In genomic region chr2:160286541-160286940, GRCh38 we compare ENCODE assay signal across 37 cellular contexts.
"Had no signal": no experiment of that assay in that cellular context is flagged by ENCODE, and none has a peak within 500 bp of the region (broad histone marks: within the 10 kb centered on the region; RNA-seq: fewer than 3 reads in every experiment).

No MANE protein-coding gene starts in this region.

- H3K27me3 Mint-ChIP-seq: activated naive CD4-positive, alpha-beta T cell treated with anti-CD3 and anti-CD28 coated beads, Interleukin-2, amount 50 U/mL, for 24 hours; activated T-cell treated with anti-CD3 and anti-CD28 coated beads, Interleukin-2, amount 50 U/mL, for 24 hours; central memory CD8-positive, alpha-beta T cell had no signal

- H3K4me3 ChIP-seq: cardiac muscle cell, MG63, SK-N-MC had no signal

- H3K27ac Mint-ChIP-seq: activated CD8-positive, alpha-beta T cell treated with anti-CD3 and anti-CD28 coated beads, Interleukin-2, amount 10 ng/mL, durations not matched to agents 7 days and 5 days; activated naive CD4-positive, alpha-beta T cell treated with anti-CD3 and anti-CD28 coated beads, Interleukin-2, amount 50 U/mL, for 24 hours; activated T-cell treated with anti-CD3 and anti-CD28 coated beads, Interleukin-2, amount 50 U/mL, for 24 hours; activated T-helper 2 cell treated with anti-CD3 and anti-CD28 coated beads, Interferon-gamma antibody, Interleukin-2, Interleukin-4, amounts not matched to agents 10 μg/mL and 5 μg/mL and 100 μg/mL, durations not matched to agents 14 hours and 24 hours and 36 hours had no signal

- H3K9me3 Mint-ChIP-seq: activated naive CD4-positive, alpha-beta T cell treated with anti-CD3 and anti-CD28 coated beads, Interleukin-2, amount 50 U/mL, for 24 hours; activated T-cell treated with anti-CD3 and anti-CD28 coated beads, Interleukin-2, amount 50 U/mL, for 24 hours; activated T-helper 2 cell treated with anti-CD3 and anti-CD28 coated beads, Interferon-gamma antibody, Interleukin-2, Interleukin-4, amounts not matched to agents 10 μg/mL and 5 μg/mL and 100 μg/mL, durations not matched to agents 14 hours and 24 hours and 36 hours; central memory CD8-positive, alpha-beta T cell had no signal

- H3K36me3 ChIP-seq: WERI-Rb-1 had no signal

- H3K27ac ChIP-seq: brain microvascular endothelial cell, cardiac muscle cell, RWPE1, SK-N-MC, WERI-Rb-1 had no signal

- H3K27me3 ChIP-seq: brain microvascular endothelial cell, cardiac muscle cell, MG63 had no signal

- H3K9me3 ChIP-seq: MG63 had no signal

- DNase-seq: activated CD4-positive, alpha-beta T cell treated with anti-CD3 and anti-CD28 coated beads for 1 hour; activated CD4-positive, alpha-beta T cell treated with anti-CD3 and anti-CD28 coated beads for 48 hours; activated CD4-positive, alpha-beta T cell treated with anti-CD3 and anti-CD28 coated beads, Interleukin-2, amount 50 U/mL, for 48 hours; activated CD4-positive, CD25-positive, alpha-beta regulatory T cell; activated CD8-positive, alpha-beta T cell treated with anti-CD3 and anti-CD28 coated beads, Interleukin-2, amount 10 ng/mL, durations not matched to agents 7 days and 5 days; activated gamma-delta T cell; activated naive CD4-positive, alpha-beta T cell treated with Interleukin-2 at 50 U/mL for 16 hours; activated T-cell treated with anti-CD3 and anti-CD28 coated beads, Interleukin-2, amount 50 U/mL, for 24 hours; amniotic stem cell; aorta; brain microvascular endothelial cell; Kasumi-1; KG1; MG63; NCI-H1092; NCI-H1417; NCI-H146; NCI-H187; NCI-H2029 treated with DMSO at 0.1 percent for 48 hours; NCI-H2107; NCI-H2171; NCI-H2227 treated with DMSO at 0.1 percent for 48 hours; NCI-H446; NCI-H510A treated with DMSO at 0.1 percent for 48 hours; NCI-H526 treated with DMSO at 0.1 percent for 48 hours; NCI-H774; PC-3; SIG-M5; T1000; WERI-Rb-1 had no signal

- ATAC-seq: activated CD8-positive, alpha-beta T cell treated with anti-CD3 and anti-CD28 coated beads, Interleukin-2, amount 10 ng/mL, durations not matched to agents 7 days and 5 days; PC-3; Right ventricle myocardium inferior had no signal

- H3K4me3 Mint-ChIP-seq: activated CD8-positive, alpha-beta T cell treated with anti-CD3 and anti-CD28 coated beads, Interleukin-2, amount 10 ng/mL, durations not matched to agents 7 days and 5 days; activated naive CD4-positive, alpha-beta T cell treated with anti-CD3 and anti-CD28 coated beads, Interleukin-2, amount 50 U/mL, for 24 hours; activated T-cell treated with anti-CD3 and anti-CD28 coated beads, Interleukin-2, amount 50 U/mL, for 24 hours; central memory CD8-positive, alpha-beta T cell had no signal
